Comparison of ENCODE assay signal across 22 cellular contexts in genomic region chr14:31864937-31865855, GRCh38.
"Had no signal": no experiment of that assay in that cellular context is flagged by ENCODE, and none has a peak within 500 bp of the region (broad histone marks: within the 10 kb centered on the region; RNA-seq: fewer than 3 reads in every experiment).

No MANE protein-coding gene starts in this region.

- H3K27me3 Mint-ChIP-seq: activated B cell treated with CpG ODN at 0.5 μM for 24 hours; activated CD8-positive, alpha-beta T cell treated with anti-CD3 and anti-CD28 coated beads for 36 hours; activated naive CD8-positive, alpha-beta T cell treated with anti-CD3 and anti-CD28 coated beads for 36 hours; activated T-helper 17 cell treated with anti-CD3 and anti-CD28 coated beads, Interleukin-2, amount 50 U/mL, for 72 hours had no signal

- H3K27ac ChIP-seq: esophagus squamous epithelium, neutrophil, pancreas, stomach, testis, upper lobe of right lung had no signal

- H3K27me3 ChIP-seq: esophagus squamous epithelium, neutrophil, pancreas, stomach, testis, upper lobe of right lung had no signal

- H3K4me1 ChIP-seq: esophagus squamous epithelium, pancreas, stomach, testis, upper lobe of right lung had no signal

- H3K36me3 ChIP-seq: esophagus squamous epithelium, neutrophil, pancreas, stomach, upper lobe of right lung had no signal

- DNase-seq: activated B cell treated with CpG ODN at 0.5 μM for 24 hours; activated CD4-positive, alpha-beta T cell treated with anti-CD3 and anti-CD28 coated beads for 48 hours; activated CD8-positive, alpha-beta T cell treated with anti-CD3 and anti-CD28 coated beads for 36 hours; activated naive CD4-positive, alpha-beta T cell; activated naive CD8-positive, alpha-beta T cell treated with anti-CD3 and anti-CD28 coated beads for 36 hours; activated T-cell treated with anti-CD3 and anti-CD28 coated beads, Interleukin-2, amount 50 U/mL, for 1 hour; amniotic stem cell; central memory CD4-positive, alpha-beta T cell; esophagus squamous epithelium; natural killer cell; pancreas; stimulated activated CD4-positive, alpha-beta T cell treated with anti-CD3 and anti-CD28 coated beads, Interleukin-4, amount 100 ng/mL, for 24 hours; stomach; T-helper 1 cell; T-helper 9 cell; testis; upper lobe of right lung had no signal

- H3K27ac Mint-ChIP-seq: activated B cell treated with CpG ODN at 0.5 μM for 24 hours; activated CD8-positive, alpha-beta T cell treated with anti-CD3 and anti-CD28 coated beads for 36 hours; activated naive CD8-positive, alpha-beta T cell treated with anti-CD3 and anti-CD28 coated beads for 36 hours; activated T-helper 17 cell treated with anti-CD3 and anti-CD28 coated beads, Interleukin-2, amount 50 U/mL, for 72 hours; natural killer cell; stimulated activated effector memory CD8-positive, alpha-beta T cell treated with anti-CD3 and anti-CD28 coated beads, Interleukin-12 subunit alpha, Interleukin-12 subunit beta, amount 100 ng/mL, for 72 hours had no signal

- H3K36me3 Mint-ChIP-seq: stimulated activated effector memory CD8-positive, alpha-beta T cell treated with anti-CD3 and anti-CD28 coated beads, Interleukin-12 subunit alpha, Interleukin-12 subunit beta, amount 100 ng/mL, for 72 hours had no signal

- ATAC-seq: activated CD8-positive, alpha-beta T cell treated with anti-CD3 and anti-CD28 coated beads for 36 hours; activated T-helper 17 cell treated with anti-CD3 and anti-CD28 coated beads, Interleukin-2, amount 50 U/mL, for 72 hours; natural killer cell; pancreas; sciatic nerve; stimulated activated effector memory CD8-positive, alpha-beta T cell treated with anti-CD3 and anti-CD28 coated beads, Interleukin-12 subunit alpha, Interleukin-12 subunit beta, amount 100 ng/mL, for 72 hours; upper lobe of right lung had no signal

- H3K9me3 ChIP-seq: neutrophil, pancreas, testis, upper lobe of right lung had no signal

- H3K4me3 Mint-ChIP-seq: activated B cell treated with CpG ODN at 0.5 μM for 24 hours; activated CD8-positive, alpha-beta T cell treated with anti-CD3 and anti-CD28 coated beads for 36 hours; activated naive CD8-positive, alpha-beta T cell treated with anti-CD3 and anti-CD28 coated beads for 36 hours; activated T-helper 17 cell treated with anti-CD3 and anti-CD28 coated beads, Interleukin-2, amount 50 U/mL, for 72 hours; natural killer cell; stimulated activated effector memory CD8-positive, alpha-beta T cell treated with anti-CD3 and anti-CD28 coated beads, Interleukin-12 subunit alpha, Interleukin-12 subunit beta, amount 100 ng/mL, for 72 hours had no signal

- H3K4me1 Mint-ChIP-seq: activated B cell treated with CpG ODN at 0.5 μM for 24 hours; activated naive CD8-positive, alpha-beta T cell treated with anti-CD3 and anti-CD28 coated beads for 36 hours; natural killer cell; stimulated activated effector memory CD8-positive, alpha-beta T cell treated with anti-CD3 and anti-CD28 coated beads, Interleukin-12 subunit alpha, Interleukin-12 subunit beta, amount 100 ng/mL, for 72 hours had no signal

- H3K4me3 ChIP-seq: esophagus squamous epithelium, pancreas, smooth muscle cell, stomach, testis, upper lobe of right lung had no signal
